ENCODE assay signal across 1 cellular context in the genomic region with DNA sequence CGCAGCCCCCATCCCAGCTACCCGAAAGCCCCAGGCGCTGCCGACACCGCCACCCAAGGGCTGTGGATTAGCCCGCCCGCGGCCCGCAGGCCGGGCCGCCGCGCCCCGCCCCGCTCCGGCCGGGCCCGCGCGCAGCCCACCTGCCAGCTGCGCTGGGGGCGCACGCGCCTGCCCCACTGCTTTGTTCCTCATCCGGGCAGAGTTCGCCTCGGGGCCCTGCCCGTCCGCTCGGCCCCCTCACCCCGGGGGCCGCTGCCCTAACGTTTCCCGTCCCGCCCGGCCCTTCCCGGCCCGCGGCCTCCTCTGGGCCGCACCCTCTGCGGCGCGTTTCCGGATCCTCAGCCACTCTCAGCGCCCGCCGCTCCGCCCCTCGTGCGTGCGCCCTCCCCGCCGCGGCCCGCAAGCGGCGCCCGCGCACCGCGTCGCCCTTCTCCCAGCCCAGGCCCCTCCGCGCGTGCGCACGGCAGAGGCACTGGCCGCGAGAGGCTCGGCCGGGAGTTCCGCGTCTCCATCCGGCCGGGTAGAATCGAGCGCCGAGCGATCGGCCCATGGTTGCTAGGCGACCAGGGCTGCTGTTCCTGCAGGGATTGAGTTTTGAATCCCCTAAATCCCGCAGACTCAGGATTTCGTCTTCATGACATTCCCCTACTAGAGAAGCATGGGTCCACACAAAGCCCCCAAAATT.
TF ChIP-seq lines count a peak whose summit lies in the region.

A gene with protein sequence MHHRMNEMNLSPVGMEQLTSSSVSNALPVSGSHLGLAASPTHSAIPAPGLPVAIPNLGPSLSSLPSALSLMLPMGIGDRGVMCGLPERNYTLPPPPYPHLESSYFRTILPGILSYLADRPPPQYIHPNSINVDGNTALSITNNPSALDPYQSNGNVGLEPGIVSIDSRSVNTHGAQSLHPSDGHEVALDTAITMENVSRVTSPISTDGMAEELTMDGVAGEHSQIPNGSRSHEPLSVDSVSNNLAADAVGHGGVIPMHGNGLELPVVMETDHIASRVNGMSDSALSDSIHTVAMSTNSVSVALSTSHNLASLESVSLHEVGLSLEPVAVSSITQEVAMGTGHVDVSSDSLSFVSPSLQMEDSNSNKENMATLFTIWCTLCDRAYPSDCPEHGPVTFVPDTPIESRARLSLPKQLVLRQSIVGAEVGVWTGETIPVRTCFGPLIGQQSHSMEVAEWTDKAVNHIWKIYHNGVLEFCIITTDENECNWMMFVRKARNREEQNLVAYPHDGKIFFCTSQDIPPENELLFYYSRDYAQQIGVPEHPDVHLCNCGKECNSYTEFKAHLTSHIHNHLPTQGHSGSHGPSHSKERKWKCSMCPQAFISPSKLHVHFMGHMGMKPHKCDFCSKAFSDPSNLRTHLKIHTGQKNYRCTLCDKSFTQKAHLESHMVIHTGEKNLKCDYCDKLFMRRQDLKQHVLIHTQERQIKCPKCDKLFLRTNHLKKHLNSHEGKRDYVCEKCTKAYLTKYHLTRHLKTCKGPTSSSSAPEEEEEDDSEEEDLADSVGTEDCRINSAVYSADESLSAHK (minus strand): TSS at position 321 of the 685 bp plus-strand sequence. CDS start 622 bp downstream, outside the sequence.

TF ChIP-seq in GM23338, 12 proteins besides CTCF, POLR2A, EP300 and RAD21 (continued from another document):
- TF ChIP-seq, protein P1, sequence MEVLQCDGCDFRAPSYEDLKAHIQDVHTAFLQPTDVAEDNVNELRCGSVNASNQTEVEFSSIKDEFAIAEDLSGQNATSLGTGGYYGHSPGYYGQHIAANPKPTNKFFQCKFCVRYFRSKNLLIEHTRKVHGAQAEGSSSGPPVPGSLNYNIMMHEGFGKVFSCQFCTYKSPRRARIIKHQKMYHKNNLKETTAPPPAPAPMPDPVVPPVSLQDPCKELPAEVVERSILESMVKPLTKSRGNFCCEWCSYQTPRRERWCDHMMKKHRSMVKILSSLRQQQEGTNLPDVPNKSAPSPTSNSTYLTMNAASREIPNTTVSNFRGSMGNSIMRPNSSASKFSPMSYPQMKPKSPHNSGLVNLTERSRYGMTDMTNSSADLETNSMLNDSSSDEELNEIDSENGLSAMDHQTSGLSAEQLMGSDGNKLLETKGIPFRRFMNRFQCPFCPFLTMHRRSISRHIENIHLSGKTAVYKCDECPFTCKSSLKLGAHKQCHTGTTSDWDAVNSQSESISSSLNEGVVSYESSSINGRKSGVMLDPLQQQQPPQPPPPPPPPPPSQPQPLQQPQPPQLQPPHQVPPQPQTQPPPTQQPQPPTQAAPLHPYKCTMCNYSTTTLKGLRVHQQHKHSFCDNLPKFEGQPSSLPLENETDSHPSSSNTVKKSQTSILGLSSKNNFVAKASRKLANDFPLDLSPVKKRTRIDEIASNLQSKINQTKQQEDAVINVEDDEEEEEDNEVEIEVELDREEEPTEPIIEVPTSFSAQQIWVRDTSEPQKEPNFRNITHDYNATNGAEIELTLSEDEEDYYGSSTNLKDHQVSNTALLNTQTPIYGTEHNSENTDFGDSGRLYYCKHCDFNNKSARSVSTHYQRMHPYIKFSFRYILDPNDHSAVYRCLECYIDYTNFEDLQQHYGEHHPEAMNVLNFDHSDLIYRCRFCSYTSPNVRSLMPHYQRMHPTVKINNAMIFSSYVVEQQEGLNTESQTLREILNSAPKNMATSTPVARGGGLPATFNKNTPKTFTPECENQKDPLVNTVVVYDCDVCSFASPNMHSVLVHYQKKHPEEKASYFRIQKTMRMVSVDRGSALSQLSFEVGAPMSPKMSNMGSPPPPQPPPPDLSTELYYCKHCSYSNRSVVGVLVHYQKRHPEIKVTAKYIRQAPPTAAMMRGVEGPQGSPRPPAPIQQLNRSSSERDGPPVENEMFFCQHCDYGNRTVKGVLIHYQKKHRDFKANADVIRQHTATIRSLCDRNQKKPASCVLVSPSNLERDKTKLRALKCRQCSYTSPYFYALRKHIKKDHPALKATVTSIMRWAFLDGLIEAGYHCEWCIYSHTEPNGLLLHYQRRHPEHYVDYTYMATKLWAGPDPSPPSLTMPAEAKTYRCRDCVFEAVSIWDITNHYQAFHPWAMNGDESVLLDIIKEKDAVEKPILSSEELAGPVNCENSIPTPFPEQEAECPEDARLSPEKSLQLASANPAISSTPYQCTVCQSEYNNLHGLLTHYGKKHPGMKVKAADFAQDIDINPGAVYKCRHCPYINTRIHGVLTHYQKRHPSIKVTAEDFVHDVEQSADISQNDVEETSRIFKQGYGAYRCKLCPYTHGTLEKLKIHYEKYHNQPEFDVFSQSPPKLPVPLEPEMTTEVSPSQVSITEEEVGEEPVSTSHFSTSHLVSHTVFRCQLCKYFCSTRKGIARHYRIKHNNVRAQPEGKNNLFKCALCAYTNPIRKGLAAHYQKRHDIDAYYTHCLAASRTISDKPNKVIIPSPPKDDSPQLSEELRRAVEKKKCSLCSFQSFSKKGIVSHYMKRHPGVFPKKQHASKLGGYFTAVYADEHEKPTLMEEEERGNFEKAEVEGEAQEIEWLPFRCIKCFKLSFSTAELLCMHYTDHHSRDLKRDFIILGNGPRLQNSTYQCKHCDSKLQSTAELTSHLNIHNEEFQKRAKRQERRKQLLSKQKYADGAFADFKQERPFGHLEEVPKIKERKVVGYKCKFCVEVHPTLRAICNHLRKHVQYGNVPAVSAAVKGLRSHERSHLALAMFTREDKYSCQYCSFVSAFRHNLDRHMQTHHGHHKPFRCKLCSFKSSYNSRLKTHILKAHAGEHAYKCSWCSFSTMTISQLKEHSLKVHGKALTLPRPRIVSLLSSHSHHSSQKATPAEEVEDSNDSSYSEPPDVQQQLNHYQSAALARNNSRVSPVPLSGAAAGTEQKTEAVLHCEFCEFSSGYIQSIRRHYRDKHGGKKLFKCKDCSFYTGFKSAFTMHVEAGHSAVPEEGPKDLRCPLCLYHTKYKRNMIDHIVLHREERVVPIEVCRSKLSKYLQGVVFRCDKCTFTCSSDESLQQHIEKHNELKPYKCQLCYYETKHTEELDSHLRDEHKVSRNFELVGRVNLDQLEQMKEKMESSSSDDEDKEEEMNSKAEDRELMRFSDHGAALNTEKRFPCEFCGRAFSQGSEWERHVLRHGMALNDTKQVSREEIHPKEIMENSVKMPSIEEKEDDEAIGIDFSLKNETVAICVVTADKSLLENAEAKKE (CRISPR knock-in tag; IDR thresholded peaks at IDR 0.05): no peak
- TF ChIP-seq CREB1 (CRISPR knock-in tag; IDR thresholded peaks at IDR 0.05; ENCODE audit: low read depth): peak; percentile 85
